Comparison of ENCODE assay signal across 8 cellular contexts in the genomic region with DNA sequence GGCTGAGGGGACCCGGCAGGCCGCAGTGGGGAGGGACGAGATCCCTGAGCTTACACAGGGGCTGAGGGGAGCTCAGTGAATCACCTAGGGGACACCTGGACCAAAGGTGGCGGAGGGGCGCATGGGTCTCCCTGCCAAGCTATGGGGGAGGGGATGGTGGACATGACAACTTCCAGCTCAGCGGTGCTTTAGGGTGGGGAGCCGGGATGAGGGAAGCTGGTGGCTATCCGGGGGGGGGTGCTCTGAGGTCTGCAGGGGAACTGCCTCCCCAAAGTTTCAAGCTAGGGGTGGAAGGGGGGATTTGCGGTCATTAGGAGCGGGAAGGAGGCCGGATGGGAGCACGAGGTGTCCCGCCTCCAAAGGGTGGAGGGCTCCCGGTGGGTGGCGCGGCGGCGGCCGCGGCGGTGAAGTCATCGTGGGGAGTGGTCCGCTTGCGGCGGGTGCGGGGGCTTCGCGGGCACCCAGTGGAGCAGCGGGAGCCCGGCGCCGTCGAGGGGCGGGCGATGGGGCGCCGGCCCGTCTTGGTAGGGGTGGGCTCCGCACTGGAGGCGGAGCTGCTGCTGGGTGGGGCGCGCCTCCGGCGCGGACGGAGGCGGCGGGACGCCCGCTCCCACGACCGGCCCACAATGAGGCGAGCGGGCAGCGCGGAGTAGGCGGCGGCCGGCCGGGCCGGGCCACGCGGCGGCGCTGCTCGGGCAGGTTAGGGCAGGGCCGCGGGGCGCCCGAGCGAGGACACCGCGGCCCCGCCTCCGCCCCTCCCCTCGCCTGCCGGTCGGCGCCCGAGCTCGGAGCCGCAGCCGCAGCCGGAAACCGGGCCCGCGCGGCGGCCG. TPM values are rescaled to one million over a fixed set of nuclear protein-coding genes. Genes with fewer than 3 reads are reported as not detected.
DNase-seq lines count a peak whose midpoint lies in the region; ATAC-seq, FAIRE-seq and TF ChIP-seq lines count a peak whose summit lies in the region.

TSS of gene MICALL1 (plus strand) at position 764 of the 830 bp plus-strand sequence. CDS start 126 bp downstream, outside the sequence.

- peaks cover 4 to 11% of the 10 kb centered on the region in 2 donors for H3K4me1 ChIP-seq in kidney (ENCODE audit: control insufficient read depth in 1 of 2, insufficient read depth in 1 of 2, low read depth in 1 of 2, low read length in 2 of 2)

- peak within 1 kb of the TSS; percentile 65 to 69 for H3K9ac ChIP-seq in kidney (ENCODE audit: low read length in 2 of 2)

- ATAC-seq in HG03039 (IDR thresholded peaks at IDR 0.05; ENCODE audit: unreplicated experiment), result no peak

- no peak for FAIRE-seq in kidney (lab: Jason Lieb, UNC)

- peak within 1 kb of the TSS; percentile 85 for H3K27ac ChIP-seq in VCaP
- H3K27ac ChIP-seq in kidney (ENCODE audit: low read depth in 2 of 2, low read length in 2 of 2), result peak within 1 kb of the TSS in 1 of 2 donors; percentile 77

- H3K27me3 ChIP-seq in MG63, result no peaks in the 10 kb centered on the region

- intact Hi-C loops in kidney (cut with DNase I), result no loop called here

- TF ChIP-seq CTCF in VCaP (conservative IDR thresholded peaks at IDR 0.05), result peak; percentile 68
- TF ChIP-seq CTCF in kidney (IDR thresholded peaks at IDR 0.05; ENCODE audit: borderline replicate concordance, extremely low read depth, insufficient read depth), result peak; percentile 27

- DNase-seq in GM04504 (ENCODE audit: low read depth) (peak; percentile 66), H4 (ENCODE audit: low spot score) (peak; percentile 58), MG63 (peak; percentile 89), kidney (peak; percentile 90)
- DNase-seq in central memory CD4-positive, alpha-beta T cell, result peak; percentile 63
- peak; percentile 46 to 54 for DNase-seq in stimulated activated CD4-positive, alpha-beta T cell treated with anti-CD3 and anti-CD28 coated beads, Interleukin-15, amount 100 ng/mL, for 1 hour (ENCODE audit: low read depth in 1 of 2, low spot score in 1 of 2)

- H3K4me3 ChIP-seq in MG63 (peak within 1 kb of the TSS; percentile 71), kidney (ENCODE audit: low read length in 2 of 2) (peak within 1 kb of the TSS; percentile 36 to 66)

- H3K9me3 ChIP-seq in MG63 (no peaks in the 10 kb centered on the region), kidney (ENCODE audit: control insufficient read depth in 1 of 2, low read length in 2 of 2) (no peaks in the 10 kb centered on the region)

- H3K36me3 ChIP-seq in MG63, result peaks cover 14% of the 10 kb centered on the region
- H3K36me3 ChIP-seq in kidney (ENCODE audit: control insufficient read depth in 1 of 2, insufficient read depth in 2 of 2, low read length in 2 of 2), result no peaks in the 10 kb centered on the region

RNA-seq across cellular contexts. Expression of gene MICALL1, which starts in this region (rescaled TPM):
- 11.6 and 17.2 TPM in 2 replicates for total RNA-seq in H4 (2014; rRNA removed; shearing (Covaris generic))
- total RNA-seq in MG63 (2014; rRNA removed; shearing (Covaris generic); ENCODE audit: low replicate concordance), result 13.8 and 25.3 TPM in 2 replicates
- 30.9 TPM for total RNA-seq in kidney
- 9.6 TPM for polyA plus RNA-seq in kidney (ENCODE audit: insufficient read depth, low read depth, low replicate concordance)
